In genomic region chr5:147515269-147515668, GRCh38 we compare ENCODE assay signal across 1 cellular context.
TF ChIP-seq lines count a peak whose summit lies in the region.

No MANE protein-coding gene starts in this region.

TF ChIP-seq in SK-N-SH treated with all-trans-retinoic acid at 6 μM for 48 hours, 23 proteins besides CTCF, POLR2A, EP300 and RAD21 (continued from another document):
- TF ChIP-seq ESRRG (CRISPR knock-in tag; IDR thresholded peaks at IDR 0.05), result no peak
- TF ChIP-seq PPARA (CRISPR knock-in tag; IDR thresholded peaks at IDR 0.05; ENCODE audit: borderline replicate concordance), result no peak
- TF ChIP-seq ZNF8 (CRISPR knock-in tag; IDR thresholded peaks at IDR 0.05), result no peak
- no peak for TF ChIP-seq POU6F1 (CRISPR knock-in tag; IDR thresholded peaks at IDR 0.05; ENCODE audit: borderline replicate concordance, low read depth)
- TF ChIP-seq ZNF565 (CRISPR knock-in tag; conservative IDR thresholded peaks at IDR 0.05; ENCODE audit: low read depth), result no peak
